In the genomic region with DNA sequence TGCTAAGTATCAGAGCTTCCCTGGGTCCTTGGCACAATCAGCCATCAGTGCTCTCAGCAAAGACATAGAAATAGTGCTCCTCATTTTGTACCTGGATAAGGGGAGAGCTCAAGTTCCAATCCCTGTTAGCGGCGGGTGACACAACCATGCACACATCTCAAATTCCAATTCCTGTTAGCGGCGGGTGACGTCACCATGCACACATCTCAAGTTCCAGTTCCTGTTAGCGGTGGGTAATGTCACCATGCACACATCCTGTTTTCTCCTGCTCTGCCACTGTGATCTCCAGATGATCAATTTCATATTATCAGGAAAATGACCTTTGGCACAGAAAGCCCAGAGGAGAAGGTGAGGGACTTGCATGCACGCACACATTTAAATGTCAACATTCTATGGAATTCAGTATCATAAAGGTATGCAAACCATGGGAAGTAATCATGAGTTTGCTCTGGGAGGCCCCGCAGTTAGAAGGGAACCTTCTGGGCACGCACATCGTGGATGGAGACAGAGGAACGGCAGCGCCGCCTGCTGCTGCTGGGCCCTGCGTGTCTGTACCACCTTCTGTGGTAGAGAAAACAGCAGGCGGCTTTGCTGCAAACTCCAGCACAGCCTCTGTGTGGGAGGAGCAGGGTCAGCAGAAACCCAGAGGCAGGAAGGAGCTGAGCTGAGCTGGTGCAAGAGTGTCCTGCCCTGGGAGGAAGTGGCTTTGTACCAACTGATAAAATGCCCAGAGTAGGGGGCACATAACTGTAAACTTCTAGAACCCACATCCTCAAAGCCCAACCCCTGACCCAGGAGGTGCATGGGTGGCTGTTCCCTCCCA, we compare ENCODE assay signal across 8 cellular contexts.
DNase-seq lines count a peak whose midpoint lies in the region; ATAC-seq and TF ChIP-seq lines count a peak whose summit lies in the region.

No MANE protein-coding gene starts in this region.

- no peaks in the 10 kb centered on the region for H3K27me3 Mint-ChIP-seq in naive thymus-derived CD4-positive, alpha-beta T cell
- no peaks in the 10 kb centered on the region for H3K27me3 Mint-ChIP-seq in stimulated activated memory B cell treated with anti-CD40 and anti-IgM and Interleukin-4, amounts not matched to agents 10 μg/mL and 1 μg/mL and 100 μg/mL, for 72 hours

- peak; percentile 73 for ATAC-seq in HG03342 (IDR thresholded peaks at IDR 0.05; ENCODE audit: unreplicated experiment)
- ATAC-seq in naive thymus-derived CD4-positive, alpha-beta T cell = peak; percentile 89
- ATAC-seq in stimulated activated memory B cell treated with anti-CD40 and anti-IgM and Interleukin-4, amounts not matched to agents 10 μg/mL and 1 μg/mL and 100 μg/mL, for 72 hours = peak; percentile 89

- no peak overlapping the region for H3K4me3 ChIP-seq in BE2C (ENCODE audit: low read depth, low read length)
- H3K4me3 ChIP-seq in epithelial cell of proximal tubule (ENCODE audit: low read depth, low read length) = no peak overlapping the region
- peak overlapping the region; percentile 50 for H3K4me3 ChIP-seq in naive thymus-derived CD4-positive, alpha-beta T cell (ENCODE audit: low read length)

- peak; percentile 75 for DNase-seq in BE2C
- DNase-seq in NOMO-1 treated with dmso at 0.1 percent for 144 hours (lab: John Stamatoyannopoulos, UW; ENCODE audit: unreplicated experiment) = peak; percentile 95
- DNase-seq in activated T-cell treated with anti-CD3 and anti-CD28 coated beads for 24 hours (ENCODE audit: low read depth) = peak; percentile 71
- no peak for DNase-seq in epithelial cell of proximal tubule (ENCODE audit: low read depth)
- DNase-seq in naive thymus-derived CD4-positive, alpha-beta T cell = peak in 8 of 9 donors; percentile 72 to 85 (median 78)

- H3K27ac Mint-ChIP-seq in naive thymus-derived CD4-positive, alpha-beta T cell = peak overlapping the region; percentile 93 to 100 (median 97)
- H3K27ac Mint-ChIP-seq in stimulated activated memory B cell treated with anti-CD40 and anti-IgM and Interleukin-4, amounts not matched to agents 10 μg/mL and 1 μg/mL and 100 μg/mL, for 72 hours = peak overlapping the region; percentile 96

- no peaks in the 10 kb centered on the region for H3K36me3 ChIP-seq in BE2C
- no peaks in the 10 kb centered on the region for H3K36me3 ChIP-seq in naive thymus-derived CD4-positive, alpha-beta T cell (ENCODE audit: control insufficient read depth in 2 of 3, insufficient read depth in 3 of 3, low read length in 3 of 3)

- peak overlapping the region; percentile 83 for H3K27ac ChIP-seq in naive thymus-derived CD4-positive, alpha-beta T cell (ENCODE audit: low read depth, low read length)

- H3K27me3 ChIP-seq in BE2C = no peaks in the 10 kb centered on the region
- no peaks in the 10 kb centered on the region for H3K27me3 ChIP-seq in naive thymus-derived CD4-positive, alpha-beta T cell (ENCODE audit: control insufficient read depth in 2 of 2, insufficient read depth in 2 of 2, low read length in 2 of 2)

- H3K4me1 Mint-ChIP-seq in naive thymus-derived CD4-positive, alpha-beta T cell = peaks cover 52 to 76% (median 70%) of the 10 kb centered on the region in 7 donors
- H3K4me1 Mint-ChIP-seq in stimulated activated memory B cell treated with anti-CD40 and anti-IgM and Interleukin-4, amounts not matched to agents 10 μg/mL and 1 μg/mL and 100 μg/mL, for 72 hours = peaks cover 62% of the 10 kb centered on the region

- CTCF ChIA-PET in naive thymus-derived CD4-positive, alpha-beta T cell (lab: Charles Lee) = interaction anchor here (0.6 to 2.8 kb wide), 10 partner anchors 8 to 330 kb away, joined by 3 to 21 read pairs (median 4); a partner anchor contains a TSS

- no peaks in the 10 kb centered on the region for H3K9me3 ChIP-seq in BE2C
- H3K9me3 ChIP-seq in naive thymus-derived CD4-positive, alpha-beta T cell (ENCODE audit: control insufficient read depth in 2 of 3, low read length in 3 of 3) = no peaks in the 10 kb centered on the region

- intact Hi-C loops in naive thymus-derived CD4-positive, alpha-beta T cell (cut with micrococcal nuclease) = loop anchor here (1.0 to 2.0 kb wide), 14 partner anchors 8 to 252 kb away; a partner anchor contains a TSS

- no peaks in the 10 kb centered on the region for H3K4me1 ChIP-seq in BE2C
- peaks cover 53 to 76% of the 10 kb centered on the region in 2 donors for H3K4me1 ChIP-seq in naive thymus-derived CD4-positive, alpha-beta T cell (ENCODE audit: control insufficient read depth in 2 of 2, insufficient read depth in 2 of 2, low read length in 2 of 2)

- H3K36me3 Mint-ChIP-seq in naive thymus-derived CD4-positive, alpha-beta T cell = peaks cover 0 to 17% (median 5%) of the 10 kb centered on the region in 5 donors
- peaks cover 21% of the 10 kb centered on the region for H3K36me3 Mint-ChIP-seq in stimulated activated memory B cell treated with anti-CD40 and anti-IgM and Interleukin-4, amounts not matched to agents 10 μg/mL and 1 μg/mL and 100 μg/mL, for 72 hours

- no peaks in the 10 kb centered on the region for H3K9me3 Mint-ChIP-seq in naive thymus-derived CD4-positive, alpha-beta T cell
- no peaks in the 10 kb centered on the region for H3K9me3 Mint-ChIP-seq in stimulated activated memory B cell treated with anti-CD40 and anti-IgM and Interleukin-4, amounts not matched to agents 10 μg/mL and 1 μg/mL and 100 μg/mL, for 72 hours

- POLR2A ChIA-PET in naive thymus-derived CD4-positive, alpha-beta T cell (lab: Charles Lee) = interaction anchor here (0.6 to 2.2 kb wide), 13 partner anchors 8 to 156 kb away, joined by 3 to 8 read pairs (median 4); a partner anchor contains a TSS

- H3K4me3 Mint-ChIP-seq in naive thymus-derived CD4-positive, alpha-beta T cell = peak overlapping the region; percentile 66 to 91 (median 80)
- peak overlapping the region; percentile 64 for H3K4me3 Mint-ChIP-seq in stimulated activated memory B cell treated with anti-CD40 and anti-IgM and Interleukin-4, amounts not matched to agents 10 μg/mL and 1 μg/mL and 100 μg/mL, for 72 hours

- peak; percentile 35 for TF ChIP-seq POLR2A in GM19099 (IDR thresholded peaks at IDR 0.05; ENCODE audit: extremely low read depth, insufficient read length, low read depth)

- TF ChIP-seq CTCF in BE2C (IDR thresholded peaks at IDR 0.05; ENCODE audit: low read depth, low read length) (peak; percentile 67), epithelial cell of proximal tubule (conservative IDR thresholded peaks at IDR 0.05; ENCODE audit: low read depth, low read length) (peak; percentile 34)
